ENCODE assay signal across 1 cellular context in the genomic region with DNA sequence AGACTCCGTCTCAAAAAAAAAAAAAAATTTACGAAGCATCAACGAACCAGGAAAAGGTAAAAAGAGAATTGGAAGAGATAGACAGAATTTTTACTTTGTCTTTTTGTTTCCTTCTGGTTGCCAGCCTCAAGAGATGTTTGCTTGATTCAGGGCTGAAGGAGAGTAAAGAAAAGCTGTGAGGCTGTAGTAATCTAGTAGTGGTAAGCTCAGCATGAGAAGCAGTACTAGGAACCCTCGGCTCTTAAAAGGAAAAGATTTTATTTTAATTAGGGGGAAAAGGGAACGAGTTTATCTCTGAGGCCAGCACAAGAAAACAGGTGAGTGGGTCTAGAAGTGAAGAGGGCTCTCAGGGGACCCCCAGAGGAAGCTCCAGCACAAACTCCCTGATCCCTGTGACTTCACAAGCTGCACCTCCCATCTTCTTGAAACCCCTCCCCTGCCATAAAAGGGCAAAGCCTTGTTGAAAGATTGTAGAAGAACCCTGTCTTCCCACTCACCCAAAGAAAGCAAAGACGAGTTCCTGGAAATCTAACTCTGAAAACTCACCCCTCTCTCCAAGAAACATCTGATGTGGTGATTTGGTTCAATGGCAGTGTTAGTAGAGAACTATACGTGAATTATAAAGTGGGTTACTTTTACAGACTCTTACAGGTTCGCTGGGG.
TF ChIP-seq lines count a peak whose summit lies in the region.

No MANE protein-coding gene starts in this region.

TF ChIP-seq in HEK293, 187 proteins besides CTCF, POLR2A, EP300 and RAD21:
- TF ChIP-seq ZBTB26 (tag by site-specific recombination; optimal IDR thresholded peaks at IDR 0.05) (no peak), ZNF513 (tag by site-specific recombination; IDR thresholded peaks at IDR 0.05) (no peak), ZBTB17 (tag by site-specific recombination; IDR thresholded peaks at IDR 0.05) (no peak), ZNF629 (tag by site-specific recombination; IDR thresholded peaks at IDR 0.05) (peak; percentile 61; the same call in 1 of the 2 replicates), ZNF488 (tag by site-specific recombination; IDR thresholded peaks at IDR 0.05) (no peak), GLIS2 (tag by site-specific recombination; IDR thresholded peaks at IDR 0.05) (no peak)
- TF ChIP-seq, protein P1, sequence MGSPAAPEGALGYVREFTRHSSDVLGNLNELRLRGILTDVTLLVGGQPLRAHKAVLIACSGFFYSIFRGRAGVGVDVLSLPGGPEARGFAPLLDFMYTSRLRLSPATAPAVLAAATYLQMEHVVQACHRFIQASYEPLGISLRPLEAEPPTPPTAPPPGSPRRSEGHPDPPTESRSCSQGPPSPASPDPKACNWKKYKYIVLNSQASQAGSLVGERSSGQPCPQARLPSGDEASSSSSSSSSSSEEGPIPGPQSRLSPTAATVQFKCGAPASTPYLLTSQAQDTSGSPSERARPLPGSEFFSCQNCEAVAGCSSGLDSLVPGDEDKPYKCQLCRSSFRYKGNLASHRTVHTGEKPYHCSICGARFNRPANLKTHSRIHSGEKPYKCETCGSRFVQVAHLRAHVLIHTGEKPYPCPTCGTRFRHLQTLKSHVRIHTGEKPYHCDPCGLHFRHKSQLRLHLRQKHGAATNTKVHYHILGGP (tag by site-specific recombination; IDR thresholded peaks at IDR 0.05), result peak; percentile 88
